Comparison of ENCODE assay signal across 9 cellular contexts in genomic region chr1:94068831-94069648, GRCh38. TPM values are rescaled to one million over a fixed set of nuclear protein-coding genes. Genes with fewer than 3 reads are reported as not detected.
DNase-seq lines count a peak whose midpoint lies in the region; ATAC-seq, FAIRE-seq and TF ChIP-seq lines count a peak whose summit lies in the region.
"Had no signal": no experiment of that assay in that cellular context is flagged by ENCODE, and none has a peak within 500 bp of the region (broad histone marks: within the 10 kb centered on the region; RNA-seq: fewer than 3 reads in every experiment).

No MANE protein-coding gene starts in this region.

- H3K27me3 ChIP-seq in smooth muscle cell (ENCODE audit: low read depth) = no peaks in the 10 kb centered on the region

- H3K27ac Mint-ChIP-seq in activated CD8-positive, alpha-beta memory T cell treated with anti-CD3 and anti-CD28 coated beads, Interleukin-2, amount 10 ng/mL, durations not matched to agents 7 days and 5 days = no peak overlapping the region

- no peaks in the 10 kb centered on the region for H3K36me3 Mint-ChIP-seq in activated CD8-positive, alpha-beta memory T cell treated with anti-CD3 and anti-CD28 coated beads, Interleukin-2, amount 10 ng/mL, durations not matched to agents 7 days and 5 days

- H3K4me1 Mint-ChIP-seq in activated CD8-positive, alpha-beta memory T cell treated with anti-CD3 and anti-CD28 coated beads, Interleukin-2, amount 10 ng/mL, durations not matched to agents 7 days and 5 days = peaks cover 8% of the 10 kb centered on the region

- H3K4me1 ChIP-seq in kidney (ENCODE audit: control insufficient read depth in 1 of 2, insufficient read depth in 1 of 2, low read depth in 1 of 2, low read length in 2 of 2) (peaks cover 8 to 25% of the 10 kb centered on the region in 2 donors), smooth muscle cell (ENCODE audit: low read depth) (peaks cover 29% of the 10 kb centered on the region)

- no peak overlapping the region for H3K4me2 ChIP-seq in smooth muscle cell

- H3K36me3 ChIP-seq in kidney (ENCODE audit: control insufficient read depth in 1 of 2, insufficient read depth in 2 of 2, low read length in 2 of 2) (no peaks in the 10 kb centered on the region), smooth muscle cell (ENCODE audit: low read depth) (no peaks in the 10 kb centered on the region)

- WGBS in smooth muscle cell (ENCODE audit: low lambda C conversion rate) = 80% methylated on average over 12 of the region's 12 CpGs

- peaks cover 5% of the 10 kb centered on the region for H3K27me3 Mint-ChIP-seq in activated CD8-positive, alpha-beta memory T cell treated with anti-CD3 and anti-CD28 coated beads, Interleukin-2, amount 10 ng/mL, durations not matched to agents 7 days and 5 days

- TF ChIP-seq CTCF in VCaP (conservative IDR thresholded peaks at IDR 0.05) = no peak
- no peak for TF ChIP-seq CTCF in kidney (IDR thresholded peaks at IDR 0.05; ENCODE audit: borderline replicate concordance, extremely low read depth, insufficient read depth)
- TF ChIP-seq CTCF in smooth muscle cell (IDR thresholded peaks at IDR 0.05; ENCODE audit: borderline replicate concordance, insufficient read depth, poor library complexity, severe bottlenecking) = no peak

- peak; percentile 88 for DNase-seq in HT-29 (ENCODE audit: low spot score)
- no peak for DNase-seq in kidney
- DNase-seq in smooth muscle cell (lab: John Stamatoyannopoulos, UW; ENCODE audit: unreplicated experiment) = no peak
- DNase-seq in stimulated activated CD4-positive, alpha-beta T cell treated with anti-CD3 and anti-CD28 coated beads, Interleukin-4, amount 100 ng/mL, for 1 hour = no peak
- DNase-seq in T1000 (lab: John Stamatoyannopoulos, UW) = no peak
- DNase-seq in activated CD8-positive, alpha-beta memory T cell treated with anti-CD3 and anti-CD28 coated beads, Interleukin-2, amount 10 ng/mL, durations not matched to agents 7 days and 5 days = no peak

- FAIRE-seq in kidney (lab: Jason Lieb, UNC) = no peak
- FAIRE-seq: GM12892 had no signal

- ATAC-seq in HG02642 (IDR thresholded peaks at IDR 0.05; ENCODE audit: poor library complexity, unreplicated experiment) = no peak
- no peak for ATAC-seq in activated CD8-positive, alpha-beta memory T cell treated with anti-CD3 and anti-CD28 coated beads, Interleukin-2, amount 10 ng/mL, durations not matched to agents 7 days and 5 days

- no peaks in the 10 kb centered on the region for H3K79me2 ChIP-seq in smooth muscle cell (ENCODE audit: low read depth)

- no peak overlapping the region for H3K4me3 Mint-ChIP-seq in activated CD8-positive, alpha-beta memory T cell treated with anti-CD3 and anti-CD28 coated beads, Interleukin-2, amount 10 ng/mL, durations not matched to agents 7 days and 5 days

- peak overlapping the region; percentile 36 for H2AFZ ChIP-seq in smooth muscle cell (ENCODE audit: low read depth)

- CTCF ChIA-PET in activated CD8-positive, alpha-beta memory T cell treated with anti-CD3 and anti-CD28 coated beads, Interleukin-2, amount 10 ng/mL, durations not matched to agents 7 days and 5 days (lab: Charles Lee) = interaction anchor here (1.2 to 1.6 kb wide), 2 partner anchors 21 to 23 kb away, joined by 3 to 4 read pairs; no protein-coding TSS in a partner anchor

- H3K9ac ChIP-seq in kidney (ENCODE audit: low read length in 2 of 2) (peak overlapping the region in 1 of 2 donors; percentile 21), smooth muscle cell (ENCODE audit: low read depth) (no peak overlapping the region)

- H3F3A ChIP-seq in smooth muscle cell (ENCODE audit: low read depth) = peaks cover 11% of the 10 kb centered on the region

- no peaks in the 10 kb centered on the region for H3K9me3 ChIP-seq in kidney (ENCODE audit: control insufficient read depth in 1 of 2, low read length in 2 of 2)
- no peaks in the 10 kb centered on the region for H3K9me3 ChIP-seq in smooth muscle cell (replicated peaks; ENCODE audit: low read depth)

- intact Hi-C loops in kidney (cut with DNase I) = no loop called here

- no peaks in the 10 kb centered on the region for H4K20me1 ChIP-seq in smooth muscle cell (ENCODE audit: low read depth)

- H3K4me3 ChIP-seq in kidney (ENCODE audit: low read length in 2 of 2) = no peak overlapping the region
- H3K4me3 ChIP-seq in smooth muscle cell = no peak overlapping the region

- H3K9me3 Mint-ChIP-seq in activated CD8-positive, alpha-beta memory T cell treated with anti-CD3 and anti-CD28 coated beads, Interleukin-2, amount 10 ng/mL, durations not matched to agents 7 days and 5 days (ENCODE audit: low read depth) = no peaks in the 10 kb centered on the region

- H3K27ac ChIP-seq in VCaP = peak overlapping the region; percentile 97
- peak overlapping the region; percentile 65 to 80 for H3K27ac ChIP-seq in kidney (ENCODE audit: low read depth in 2 of 2, low read length in 2 of 2)
- peak overlapping the region; percentile 75 for H3K27ac ChIP-seq in smooth muscle cell (ENCODE audit: low read depth)

RNA-seq across cellular contexts. Expression of gene ABCA4, which starts 51.9 kb away (rescaled TPM):
- 0.29 TPM in 1 of 2 replicates, not detected in the other for total RNA-seq in HT-29 (2014; rRNA removed; shearing (Covaris generic))
- total RNA-seq in kidney (1.5 TPM), smooth muscle cell (0.99 and 1.5 TPM in 2 replicates)
- polyA plus RNA-seq in kidney (ENCODE audit: insufficient read depth, low read depth, low replicate concordance) (2.1 TPM), smooth muscle cell (0.46 and 1.6 TPM in 2 replicates)
- total RNA-seq in activated CD8-positive, alpha-beta memory T cell treated with anti-CD3 and anti-CD28 coated beads, Interleukin-2, amount 10 ng/mL, durations not matched to agents 7 days and 5 days = not detected
